18 cellular contexts compared by ENCODE assay signal in genomic region chr2:38771632-38772031, GRCh38. TPM values are rescaled to one million over a fixed set of nuclear protein-coding genes. Genes with fewer than 3 reads are reported as not detected.
DNase-seq lines count a peak whose midpoint lies in the region; ATAC-seq and TF ChIP-seq lines count a peak whose summit lies in the region.
"Had no signal": no experiment of that assay in that cellular context is flagged by ENCODE, and none has a peak within 500 bp of the region (broad histone marks: within the 10 kb centered on the region; RNA-seq: fewer than 3 reads in every experiment).

No MANE protein-coding gene starts in this region.

- TF ChIP-seq CTCF in SK-N-SH (IDR thresholded peaks at IDR 0.05) (no peak), fibroblast of pulmonary artery (IDR thresholded peaks at IDR 0.05; ENCODE audit: low read length, missing control alignments) (no peak)

- no peaks in the 10 kb centered on the region for H4K20me1 ChIP-seq in SK-N-SH (ENCODE audit: insufficient read depth)

- peak overlapping the region; percentile 8 for H2AFZ ChIP-seq in SK-N-SH (ENCODE audit: low read depth)

- no peaks in the 10 kb centered on the region for H3K36me3 ChIP-seq in SK-N-SH (replicated peaks in 1 of 2; ENCODE audit: control insufficient read depth in 1 of 2, insufficient read depth in 2 of 2, low read length in 1 of 2)
- H3K36me3 ChIP-seq: gastrocnemius medialis had no signal

- intact Hi-C loops in Right ventricle myocardium superior (cut with DNase I): no loop called here

- no peaks in the 10 kb centered on the region for H3K79me2 ChIP-seq in SK-N-SH (ENCODE audit: insufficient read depth)

- WGBS in SK-N-SH (ENCODE audit: low lambda C conversion rate): 50% methylated on average over 5 of the region's 5 CpGs

- no peaks in the 10 kb centered on the region for H3K27me3 ChIP-seq in SK-N-SH (ENCODE audit: insufficient read depth)
- H3K27me3 ChIP-seq: gastrocnemius medialis had no signal

- H3K9me3 ChIP-seq in SK-N-SH: no peaks in the 10 kb centered on the region
- H3K9me3 ChIP-seq: gastrocnemius medialis had no signal

- POLR2A ChIA-PET in SK-N-SH (lab: Yijun Ruan, JAX): interaction anchor here (1.5 kb wide), 1 partner anchor 20 kb away, joined by 5 read pairs; the partner anchor contains the start of gene SRSF7

- CTCF ChIA-PET in SK-N-SH (lab: Yijun Ruan, JAX): interaction anchor here (1.4 kb wide), 1 partner anchor 105 kb away, joined by 4 read pairs; no protein-coding TSS in a partner anchor

- peaks cover 0 to 2% of the 10 kb centered on the region in 2 experiments; a peak in 2 of 4 replicates for H3K4me1 ChIP-seq in SK-N-SH (ENCODE audit: control insufficient read depth in 1 of 2, insufficient read depth in 2 of 2, low read depth in 1 of 2, low read length in 1 of 2)
- H3K4me1 ChIP-seq: gastrocnemius medialis had no signal

- no peak for TF ChIP-seq EP300 in SK-N-SH (IDR thresholded peaks at IDR 0.05; ENCODE audit: borderline replicate concordance in 1 of 2, low read depth in 1 of 2, low read length in 1 of 2)

- peak; percentile 93 for DNase-seq in A172 (ENCODE audit: low spot score)
- peak; percentile 66 for DNase-seq in HS-27A (ENCODE audit: low read depth)
- no peak for DNase-seq in SK-N-SH
- peak; percentile 33 for DNase-seq in fibroblast of pulmonary artery (ENCODE audit: low read depth)
- DNase-seq in islet precursor cell: no peak
- no peak for DNase-seq in Right ventricle myocardium superior
- DNase-seq: activated CD8-positive, alpha-beta T cell treated with anti-CD3 and anti-CD28 coated beads, Interleukin-2, amount 10 ng/mL, durations not matched to agents 7 days and 5 days; CD8-positive, alpha-beta memory T cell; central memory CD4-positive, alpha-beta T cell; effector CD4-positive, alpha-beta T cell; gastrocnemius medialis; NCI-H2081 treated with DMSO at 0.1 percent for 48 hours; stimulated activated naive CD4-positive, alpha-beta T cell; T-cell had no signal

- H3K27ac ChIP-seq in SK-N-SH (ENCODE audit: low read depth in 2 of 2, low read length in 1 of 2): no peak overlapping the region
- H3K27ac ChIP-seq: 22Rv1, gastrocnemius medialis had no signal

- TF ChIP-seq RAD21 in SK-N-SH (IDR thresholded peaks at IDR 0.05; ENCODE audit: low read length): no peak

- H3K4me3 ChIP-seq in SK-N-SH (ENCODE audit: low read depth in 2 of 2, low read length in 1 of 2) (no peak overlapping the region), fibroblast of pulmonary artery (replicated peaks; ENCODE audit: low read depth, low read length) (no peak overlapping the region)
- H3K4me3 ChIP-seq: gastrocnemius medialis had no signal

- H3K9me2 ChIP-seq in SK-N-SH: no peaks in the 10 kb centered on the region

- ATAC-seq in HG03108 (IDR thresholded peaks at IDR 0.05; ENCODE audit: unreplicated experiment) (no peak), Right ventricle myocardium superior (ENCODE audit: poor library complexity) (no peak), GM18909 (IDR thresholded peaks at IDR 0.05; ENCODE audit: poor library complexity, unreplicated experiment) (no peak)
- ATAC-seq: activated CD8-positive, alpha-beta T cell treated with anti-CD3 and anti-CD28 coated beads, Interleukin-2, amount 10 ng/mL, durations not matched to agents 7 days and 5 days; gastrocnemius medialis; T-cell; WTC11 had no signal

- no peak overlapping the region for H3K9ac ChIP-seq in SK-N-SH

- H3K4me2 ChIP-seq in SK-N-SH: no peak overlapping the region

- peaks cover 5% of the 10 kb centered on the region for H3F3A ChIP-seq in SK-N-SH (replicated peaks; ENCODE audit: insufficient read depth)

TF ChIP-seq in SK-N-SH, 30 proteins besides CTCF, POLR2A, EP300 and RAD21 (continues in another document):
- TF ChIP-seq NFIC (IDR thresholded peaks at IDR 0.05; ENCODE audit: borderline replicate concordance) (peak; percentile 58), TCF12 (IDR thresholded peaks at IDR 0.05) (peak; percentile 79), REST (IDR thresholded peaks at IDR 0.05; ENCODE audit: low read depth, low read length) (no peak), POLR2AphosphoS5 (IDR thresholded peaks at IDR 0.05; ENCODE audit: low read depth, low read length) (no peak), CHD2 (IDR thresholded peaks at IDR 0.05; ENCODE audit: low read length, partially characterized antibody) (no peak), EZH2phosphoT487 (IDR thresholded peaks at IDR 0.05; ENCODE audit: borderline replicate concordance, low read depth) (no peak), SIN3A (IDR thresholded peaks at IDR 0.05; ENCODE audit: borderline replicate concordance, low read depth, low read length) (no peak), USF2 (IDR thresholded peaks at IDR 0.05; ENCODE audit: borderline replicate concordance, low read depth, low read length) (no peak), GATA2 (CRISPR knock-in tag; IDR thresholded peaks at IDR 0.05) (no peak), TEAD4 (IDR thresholded peaks at IDR 0.05; ENCODE audit: borderline replicate concordance, insufficient read depth) (0 out of 2 replicates have a peak, but pooled peaks have one; percentile 24), MAX (IDR thresholded peaks at IDR 0.05; ENCODE audit: low read depth) (peak; percentile 63; the same call in 1 of the 2 replicates), PBX3 (IDR thresholded peaks at IDR 0.05) (peak; percentile 32; the same call in 1 of the 2 replicates), NRF1 (IDR thresholded peaks at IDR 0.05; ENCODE audit: low read depth, low read length) (no peak), IRF3 (IDR thresholded peaks at IDR 0.05; ENCODE audit: low read depth, low read length) (no peak), SMC3 (IDR thresholded peaks at IDR 0.05; ENCODE audit: low read depth, low read length) (no peak), GABPA (IDR thresholded peaks at IDR 0.05; ENCODE audit: low read depth) (no peak), JUND (IDR thresholded peaks at IDR 0.05) (peak; percentile 59)

RNA-seq across cellular contexts. Expression of gene GEMIN6, which starts 6.4 kb away (rescaled TPM):
- 22.0 and 30.1 TPM in 2 replicates for total RNA-seq in A172 (2014; rRNA removed; shearing (Covaris generic))
- polyA plus RNA-seq in SK-N-SH (2012; rRNA removed): 19.2 and 21.6 TPM in 2 replicates
- polyA plus RNA-seq in SK-N-SH (2012; cell fraction: cytosol; rRNA removed): 24.1 and 29.9 TPM in 2 replicates
- 4.5 and 7.4 TPM in 2 replicates for polyA plus RNA-seq in SK-N-SH (2012; cell fraction: nucleus; rRNA removed)
- 4.9 TPM for total RNA-seq in Right ventricle myocardium superior

RNA-seq across cellular contexts. Expression of gene SRSF7, which starts 20.5 kb away (rescaled TPM):
- 298 and 318 TPM in 2 replicates for total RNA-seq in A172 (2014; rRNA removed; shearing (Covaris generic))
- 199 and 212 TPM in 2 replicates for polyA plus RNA-seq in SK-N-SH (2012; rRNA removed)
- polyA plus RNA-seq in SK-N-SH (2012; cell fraction: cytosol; rRNA removed): 195 and 227 TPM in 2 replicates
- polyA plus RNA-seq in SK-N-SH (2012; cell fraction: nucleus; rRNA removed): 186 and 370 TPM in 2 replicates
- 45.9 TPM for total RNA-seq in Right ventricle myocardium superior

Comparison
In these comparisons a context has a peak if more than half of its experiments do, and no peak if none do; other contexts are left out.
1. DNase-seq: peak in A172 (single experiment), HS-27A (single experiment) and fibroblast of pulmonary artery (single experiment); none in SK-N-SH (single experiment), islet precursor cell (single experiment) and Right ventricle myocardium superior (single experiment).